Comparison of ENCODE assay signal across 14 cellular contexts in the genomic region with DNA sequence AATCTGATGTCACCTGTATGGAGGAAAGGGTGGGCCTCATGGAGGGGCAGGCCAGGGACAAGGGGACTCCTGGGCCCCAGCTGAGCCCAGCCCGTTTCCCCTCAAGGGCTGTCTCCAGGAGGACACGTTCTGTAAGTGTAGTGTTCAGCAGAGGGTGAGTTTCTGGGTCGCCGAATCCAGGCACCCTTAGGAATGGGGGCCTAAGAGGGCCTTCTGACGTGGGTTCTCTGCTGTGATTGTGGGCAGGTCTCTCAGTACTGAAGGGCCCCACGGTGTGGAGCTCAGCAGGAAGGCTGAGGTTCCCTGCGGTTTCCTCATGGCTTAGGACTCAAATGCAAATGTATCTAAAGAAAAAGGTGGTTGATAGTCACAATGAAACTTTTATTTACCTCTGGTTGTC. TPM values are rescaled to one million over a fixed set of nuclear protein-coding genes. Genes with fewer than 3 reads are reported as not detected.
DNase-seq lines count a peak whose midpoint lies in the region; ATAC-seq, FAIRE-seq and TF ChIP-seq lines count a peak whose summit lies in the region.
"Had no signal": no experiment of that assay in that cellular context is flagged by ENCODE, and none has a peak within 500 bp of the region (broad histone marks: within the 10 kb centered on the region; RNA-seq: fewer than 3 reads in every experiment).

No MANE protein-coding gene starts in this region.

- no peaks in the 10 kb centered on the region for H3K9me3 ChIP-seq in CD8-positive, alpha-beta memory T cell (ENCODE audit: low read length)
- H3K9me3 ChIP-seq in right lobe of liver = no peaks in the 10 kb centered on the region
- H3K9me3 ChIP-seq: testis had no signal

- FAIRE-seq in urothelium cell line (lab: Jason Lieb, UNC) = no peak
- FAIRE-seq: endometrium had no signal

- H3K27ac ChIP-seq in CD8-positive, alpha-beta memory T cell (ENCODE audit: low read depth, low read length) = no peak overlapping the region
- H3K27ac ChIP-seq in right lobe of liver = no peak overlapping the region

- H3K9me3 Mint-ChIP-seq in CD8-positive, alpha-beta memory T cell = no peaks in the 10 kb centered on the region
- no peaks in the 10 kb centered on the region for H3K9me3 Mint-ChIP-seq in natural killer cell treated with Interleukin-12 subunit alpha and Interleukin-12 subunit beta and Interleukin-15 and Interleukin-18, amount 100 ng/mL, for 72 hours

- peaks cover 24 to 31% (median 24%) of the 10 kb centered on the region in 3 donors for H3K4me1 Mint-ChIP-seq in CD8-positive, alpha-beta memory T cell
- peaks cover 25 to 27% of the 10 kb centered on the region in 2 donors for H3K4me1 Mint-ChIP-seq in natural killer cell treated with Interleukin-12 subunit alpha and Interleukin-12 subunit beta and Interleukin-15 and Interleukin-18, amount 100 ng/mL, for 72 hours (ENCODE audit: low read depth in 2 of 2)

- H3K27me3 Mint-ChIP-seq in CD8-positive, alpha-beta memory T cell = no peaks in the 10 kb centered on the region
- no peaks in the 10 kb centered on the region for H3K27me3 Mint-ChIP-seq in natural killer cell treated with Interleukin-12 subunit alpha and Interleukin-12 subunit beta and Interleukin-15 and Interleukin-18, amount 100 ng/mL, for 72 hours

- TF ChIP-seq CTCF in right lobe of liver (IDR thresholded peaks at IDR 0.05) = no peak

- peak overlapping the region; percentile 1 for H3K4me3 ChIP-seq in CD8-positive, alpha-beta memory T cell (ENCODE audit: low read length)
- H3K4me3 ChIP-seq in right lobe of liver = no peak overlapping the region
- H3K4me3 ChIP-seq: testis had no signal

- H3K36me3 Mint-ChIP-seq in CD8-positive, alpha-beta memory T cell = peaks cover 0 to 33% (median 0%) of the 10 kb centered on the region in 3 donors
- peaks cover 5% of the 10 kb centered on the region for H3K36me3 Mint-ChIP-seq in natural killer cell treated with Interleukin-12 subunit alpha and Interleukin-12 subunit beta and Interleukin-15 and Interleukin-18, amount 100 ng/mL, for 72 hours

- peaks cover 14% of the 10 kb centered on the region for H3K36me3 ChIP-seq in CD8-positive, alpha-beta memory T cell (ENCODE audit: insufficient read depth, low read length)
- peaks cover 0 to 9% (median 2%) of the 10 kb centered on the region in 4 donors for H3K36me3 ChIP-seq in right lobe of liver

- POLR2A ChIA-PET in CD8-positive, alpha-beta memory T cell (lab: Charles Lee) = interaction anchor here (1.4 kb wide), 1 partner anchor 50 kb away, joined by 3 read pairs; the partner anchor contains the start of gene RNH1

- CTCF ChIA-PET in CD8-positive, alpha-beta memory T cell (lab: Charles Lee) = interaction anchor here (1.0 to 1.4 kb wide), 5 partner anchors 23 to 62 kb away, joined by 3 to 4 read pairs (median 4); partner anchors contain the start of gene RNH1

- peak overlapping the region; percentile 35 to 78 (median 65) for H3K4me3 Mint-ChIP-seq in CD8-positive, alpha-beta memory T cell
- peak overlapping the region; percentile 45 for H3K4me3 Mint-ChIP-seq in natural killer cell treated with Interleukin-12 subunit alpha and Interleukin-12 subunit beta and Interleukin-15 and Interleukin-18, amount 100 ng/mL, for 72 hours

- no peak for TF ChIP-seq POLR2A in right lobe of liver (IDR thresholded peaks at IDR 0.05)

- peaks cover 21% of the 10 kb centered on the region for H3K4me1 ChIP-seq in CD8-positive, alpha-beta memory T cell (ENCODE audit: insufficient read depth, low read length)
- peaks cover 0 to 2% (median 0%) of the 10 kb centered on the region in 4 donors for H3K4me1 ChIP-seq in right lobe of liver

- intact Hi-C loops in right lobe of liver (cut with DNase I) = loop anchor here in 1 of 2 donors (10.0 kb wide), 1 partner anchor 52 kb away; no protein-coding TSS in a partner anchor

- DNase-seq in CD8-positive, alpha-beta memory T cell = peak; percentile 24 to 65 (median 47)
- DNase-seq in activated T-cell treated with anti-CD3 and anti-CD28 coated beads, Interleukin-2, amount 50 U/mL, for 48 hours = peak; percentile 44 to 58
- no peak for DNase-seq in natural killer cell treated with Interleukin-12 subunit alpha and Interleukin-12 subunit beta and Interleukin-15 and Interleukin-18, amount 100 ng/mL, for 72 hours (ENCODE audit: low spot score)
- DNase-seq in urothelium cell line (ENCODE audit: low spot score) (no peak), DMS 273 (lab: John Stamatoyannopoulos, UW; ENCODE audit: unreplicated experiment) (no peak), right lobe of liver (no peak)
- DNase-seq: DMS53, NCI-H1092, NCI-H82, testis had no signal

- H3K27ac Mint-ChIP-seq in CD8-positive, alpha-beta memory T cell = peak overlapping the region; percentile 53 to 98 (median 94)
- peak overlapping the region; percentile 60 to 62 for H3K27ac Mint-ChIP-seq in natural killer cell treated with Interleukin-12 subunit alpha and Interleukin-12 subunit beta and Interleukin-15 and Interleukin-18, amount 100 ng/mL, for 72 hours

- H3K27me3 ChIP-seq in CD8-positive, alpha-beta memory T cell (ENCODE audit: insufficient read depth, low read length, poor library complexity, severe bottlenecking) = no peaks in the 10 kb centered on the region
- H3K27me3 ChIP-seq in right lobe of liver = no peaks in the 10 kb centered on the region
- H3K27me3 ChIP-seq: testis had no signal

- WGBS in right lobe of liver (ENCODE audit: insufficient coverage, low coverage, low lambda C conversion rate, missing lambda C conversion rate) = 70% methylated on average over 4 of the region's 7 CpGs

- peak; percentile 57 for ATAC-seq in GM21723 (IDR thresholded peaks at IDR 0.05; ENCODE audit: unreplicated experiment)
- ATAC-seq in natural killer cell treated with Interleukin-12 subunit alpha and Interleukin-12 subunit beta and Interleukin-15 and Interleukin-18, amount 100 ng/mL, for 72 hours = peak; percentile 69 to 81
- ATAC-seq in HG03025 (IDR thresholded peaks at IDR 0.05; ENCODE audit: low FRiP score, unreplicated experiment) = no peak
- no peak for ATAC-seq in right lobe of liver

RNA-seq across cellular contexts. Expression of gene PTDSS2, which starts 6.5 kb away (rescaled TPM):
- 10 to 100 TPM; 26.2 to 28.4 TPM for total RNA-seq in CD8-positive, alpha-beta memory T cell
- polyA plus RNA-seq in CD8-positive, alpha-beta memory T cell = 11.5 TPM
- total RNA-seq in natural killer cell treated with Interleukin-12 subunit alpha and Interleukin-12 subunit beta and Interleukin-15 and Interleukin-18, amount 100 ng/mL, for 72 hours = 10 to 100 TPM; 20.6 to 56.9 TPM
- total RNA-seq in right lobe of liver = 10 to 100 TPM in 4 of 6 experiments, 1 to 10 TPM in 2; 8.4 to 21.9 (median 11.4) TPM

RNA-seq across cellular contexts. Expression of gene ANO9, which starts 14.7 kb away (rescaled TPM):
- total RNA-seq in CD8-positive, alpha-beta memory T cell = 10 to 100 TPM; 25.3 to 26.4 TPM
- polyA plus RNA-seq in CD8-positive, alpha-beta memory T cell = 12.2 TPM
- 1 to 10 TPM; 2.4 to 6.7 TPM for total RNA-seq in natural killer cell treated with Interleukin-12 subunit alpha and Interleukin-12 subunit beta and Interleukin-15 and Interleukin-18, amount 100 ng/mL, for 72 hours
- total RNA-seq in right lobe of liver = 1 to 10 TPM in 1 of 6 experiments, under 1 TPM in 4, not detected in 1; 0.09 to 1.0 (median 0.28) TPM
- total RNA-seq: H4 had no signal

RNA-seq across cellular contexts. Expression of gene SIGIRR, which starts 41.7 kb away (rescaled TPM):
- total RNA-seq in CD8-positive, alpha-beta memory T cell = 10 to 100 TPM; 54.2 to 59.4 TPM
- polyA plus RNA-seq in CD8-positive, alpha-beta memory T cell = 267 TPM
- total RNA-seq in natural killer cell treated with Interleukin-12 subunit alpha and Interleukin-12 subunit beta and Interleukin-15 and Interleukin-18, amount 100 ng/mL, for 72 hours = 10 to 100 TPM; 39.0 to 44.9 TPM
- total RNA-seq in right lobe of liver = 100 to 1,000 TPM in 2 of 6 experiments, 10 to 100 TPM in 4; 48.2 to 133 (median 66.3) TPM

RNA-seq across cellular contexts. Expression of gene RNH1, which starts 50.5 kb away (rescaled TPM):
- 100 to 1,000 TPM; 118 to 125 TPM for total RNA-seq in CD8-positive, alpha-beta memory T cell
- polyA plus RNA-seq in CD8-positive, alpha-beta memory T cell = 183 TPM
- total RNA-seq in natural killer cell treated with Interleukin-12 subunit alpha and Interleukin-12 subunit beta and Interleukin-15 and Interleukin-18, amount 100 ng/mL, for 72 hours = 100 to 1,000 TPM in 1 of 2 donors, 10 to 100 TPM in 1; 89.2 to 113 TPM
- total RNA-seq in right lobe of liver = 100 to 1,000 TPM in 2 of 6 experiments, 10 to 100 TPM in 4; 66.4 to 135 (median 76.2) TPM

Comparison
In these comparisons a context has a peak if more than half of its experiments do, and no peak if none do; other contexts are left out.
1. DNase-seq: peak in CD8-positive, alpha-beta memory T cell (5 of 5) and activated T-cell treated with anti-CD3 and anti-CD28 coated beads, Interleukin-2, amount 50 U/mL, for 48 hours (2 of 2); none in natural killer cell treated with Interleukin-12 subunit alpha and Interleukin-12 subunit beta and Interleukin-15 and Interleukin-18, amount 100 ng/mL, for 72 hours (single experiment), urothelium cell line (single experiment), DMS 273 (single experiment) and right lobe of liver (0 of 3).
2. ATAC-seq: peak in GM21723 (single experiment) and natural killer cell treated with Interleukin-12 subunit alpha and Interleukin-12 subunit beta and Interleukin-15 and Interleukin-18, amount 100 ng/mL, for 72 hours (2 of 2); none in HG03025 (single experiment) and right lobe of liver (0 of 4).